8 cellular contexts compared by ENCODE assay signal in genomic region chr7:149028346-149029109, GRCh38. TPM values are rescaled to one million over a fixed set of nuclear protein-coding genes. Genes with fewer than 3 reads are reported as not detected.
DNase-seq lines count a peak whose midpoint lies in the region; ATAC-seq and TF ChIP-seq lines count a peak whose summit lies in the region.

PDIA4 (minus strand) TSS chr7:149028505; CDS start chr7:149028408, 97 bp downstream.

- intact Hi-C loops in activated CD4-positive, alpha-beta T cell treated with anti-CD3 and anti-CD28 coated beads, Interleukin-2, amount 10 ng/mL, durations not matched to agents 24 days and 14 days (cut with micrococcal nuclease), result loop anchor here (1.0 to 5.0 kb wide), 10 partner anchors 37 to 469 kb away; partner anchors contain the start of genes CUL1, ZNF282, ZNF425 and ZNF746

- no peaks in the 10 kb centered on the region for H3K9me3 Mint-ChIP-seq in activated CD4-positive, alpha-beta T cell treated with anti-CD3 and anti-CD28 coated beads, Interleukin-2, amount 10 ng/mL, durations not matched to agents 24 days and 14 days

- H3K27ac ChIP-seq in coronary artery (peak within 1 kb of the TSS; percentile 78 to 97), layer of hippocampus (ENCODE audit: low read depth, low read length) (peak within 1 kb of the TSS; percentile 87)

- no peak for TF ChIP-seq CTCF in coronary artery (IDR thresholded peaks at IDR 0.05)

- peaks cover 6% of the 10 kb centered on the region for H3K27me3 Mint-ChIP-seq in activated CD4-positive, alpha-beta T cell treated with anti-CD3 and anti-CD28 coated beads, Interleukin-2, amount 10 ng/mL, durations not matched to agents 24 days and 14 days

- H3K4me3 ChIP-seq in coronary artery, result peak within 1 kb of the TSS; percentile 99

- DNase-seq in C1 segment of cervical spinal cord (lab: John Stamatoyannopoulos, UW), result peak; percentile 96 to 100 (median 99)
- peak; percentile 99 for DNase-seq in NCI-H526 treated with DMSO at 0.1 percent for 48 hours (lab: John Stamatoyannopoulos, UW)
- DNase-seq in activated CD4-positive, alpha-beta T cell treated with anti-CD3 and anti-CD28 coated beads, Interleukin-2, amount 10 ng/mL, durations not matched to agents 24 days and 14 days, result peak; percentile 100
- peak; percentile 100 for DNase-seq in coronary artery (ENCODE audit: low spot score)
- peak; percentile 99 for DNase-seq in stimulated activated CD4-positive, alpha-beta T cell treated with anti-CD3 and anti-CD28 coated beads, Interleukin-1b, Interleukin-23, amount 100 ng/mL, for 4 hours (ENCODE audit: low read depth in 2 of 2)

- peak within 1 kb of the TSS; percentile 99 for H3K4me3 Mint-ChIP-seq in activated CD4-positive, alpha-beta T cell treated with anti-CD3 and anti-CD28 coated beads, Interleukin-2, amount 10 ng/mL, durations not matched to agents 24 days and 14 days

- peaks cover 33% of the 10 kb centered on the region for H3K4me1 Mint-ChIP-seq in activated CD4-positive, alpha-beta T cell treated with anti-CD3 and anti-CD28 coated beads, Interleukin-2, amount 10 ng/mL, durations not matched to agents 24 days and 14 days

- H3K36me3 Mint-ChIP-seq in activated CD4-positive, alpha-beta T cell treated with anti-CD3 and anti-CD28 coated beads, Interleukin-2, amount 10 ng/mL, durations not matched to agents 24 days and 14 days (ENCODE audit: low read depth), result peaks cover 14% of the 10 kb centered on the region

- peak within 1 kb of the TSS; percentile 95 for H3K27ac Mint-ChIP-seq in activated CD4-positive, alpha-beta T cell treated with anti-CD3 and anti-CD28 coated beads, Interleukin-2, amount 10 ng/mL, durations not matched to agents 24 days and 14 days

- no peaks in the 10 kb centered on the region for H3K27me3 ChIP-seq in layer of hippocampus (ENCODE audit: control insufficient read depth, insufficient read depth, low read length)

- ATAC-seq in GM19324 (IDR thresholded peaks at IDR 0.05; ENCODE audit: low FRiP score, unreplicated experiment) (peak; percentile 95), HG03469 (IDR thresholded peaks at IDR 0.05; ENCODE audit: unreplicated experiment) (peak; percentile 87)

RNA-seq across cellular contexts. Expression of gene PDIA4, which starts in this region (rescaled TPM):
- 137 and 138 TPM in 2 replicates for total RNA-seq in activated CD4-positive, alpha-beta T cell treated with anti-CD3 and anti-CD28 coated beads, Interleukin-2, amount 10 ng/mL, durations not matched to agents 24 days and 14 days

Comparison
In these comparisons a context has a peak if more than half of its experiments do, and no peak if none do; other contexts are left out.
1. Peak in every context shown above with its lines: DNase-seq, ATAC-seq, H3K4me3 ChIP-seq and H3K27ac ChIP-seq.